ENCODE assay signal across 10 cellular contexts in the genomic region with DNA sequence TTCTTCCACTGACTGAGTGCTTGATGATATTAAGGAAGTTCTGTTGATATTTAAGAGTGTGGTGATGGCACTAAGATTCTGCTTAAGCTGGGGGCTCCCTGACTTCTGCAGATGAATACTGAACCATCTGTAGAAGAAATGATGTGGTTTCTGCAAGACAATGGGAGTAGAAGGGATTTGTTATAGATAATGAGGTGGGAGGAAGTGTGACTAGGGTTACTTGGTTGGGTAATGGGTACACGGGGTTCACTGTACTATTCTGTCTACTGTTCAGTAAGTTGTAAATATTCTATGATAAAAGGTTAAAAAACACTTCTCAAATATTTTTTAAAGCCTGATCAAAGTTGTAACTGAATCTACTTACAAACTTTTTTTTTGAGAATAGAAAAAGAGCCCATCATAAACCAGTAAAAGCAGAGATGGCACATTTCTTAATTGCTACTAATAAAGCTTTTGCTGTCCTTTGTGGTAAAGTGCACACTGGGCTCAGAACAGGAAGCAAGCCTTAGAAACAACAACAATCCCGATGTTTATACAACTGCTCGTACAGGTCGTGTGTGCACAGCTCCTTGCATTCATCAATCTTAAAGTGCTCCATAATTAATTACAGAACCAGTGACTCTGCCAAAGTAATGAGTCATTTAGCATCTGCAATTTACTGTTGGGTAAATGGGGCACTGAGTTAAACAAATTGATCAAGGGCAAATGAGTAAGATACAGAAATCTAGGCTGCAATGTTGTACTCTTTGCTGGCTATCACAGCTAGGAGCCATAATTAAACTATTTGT.
DNase-seq lines count a peak whose midpoint lies in the region; ATAC-seq and TF ChIP-seq lines count a peak whose summit lies in the region.
"Had no signal": no experiment of that assay in that cellular context is flagged by ENCODE, and none has a peak within 500 bp of the region (broad histone marks: within the 10 kb centered on the region; RNA-seq: fewer than 3 reads in every experiment).

No MANE protein-coding gene starts in this region.

- CTCF ChIA-PET in activated CD4-positive, alpha-beta memory T cell treated with anti-CD3 and anti-CD28 coated beads for 36 hours (lab: Charles Lee): no interaction called here

- TF ChIP-seq CTCF in foreskin fibroblast (IDR thresholded peaks at IDR 0.05; ENCODE audit: low read depth, low read length): no peak

- H3K9me3 Mint-ChIP-seq in activated CD4-positive, alpha-beta memory T cell treated with anti-CD3 and anti-CD28 coated beads for 36 hours: no peaks in the 10 kb centered on the region
- H3K9me3 Mint-ChIP-seq: H9 had no signal

- ATAC-seq in HG03439 (IDR thresholded peaks at IDR 0.05; ENCODE audit: unreplicated experiment) (no peak), GM21528 (IDR thresholded peaks at IDR 0.05; ENCODE audit: low FRiP score, unreplicated experiment) (no peak), GM21515 (IDR thresholded peaks at IDR 0.05; ENCODE audit: unreplicated experiment) (no peak)

- H3K27me3 Mint-ChIP-seq in activated CD4-positive, alpha-beta memory T cell treated with anti-CD3 and anti-CD28 coated beads for 36 hours: no peaks in the 10 kb centered on the region

- H3K4me1 Mint-ChIP-seq in activated CD4-positive, alpha-beta memory T cell treated with anti-CD3 and anti-CD28 coated beads for 36 hours (ENCODE audit: low read depth): no peaks in the 10 kb centered on the region

- DNase-seq in COLO668 (lab: John Stamatoyannopoulos, UW; ENCODE audit: unreplicated experiment) (peak; percentile 41), LHCN-M2 (ENCODE audit: low read depth) (peak; percentile 90), foreskin fibroblast (peak; percentile 88 to 91)
- no peak for DNase-seq in activated CD4-positive, alpha-beta memory T cell treated with anti-CD3 and anti-CD28 coated beads for 36 hours
- DNase-seq: DMS79 treated with DMSO at 0.1 percent for 48 hours, H9 had no signal

- POLR2A ChIA-PET in activated CD4-positive, alpha-beta memory T cell treated with anti-CD3 and anti-CD28 coated beads for 36 hours (lab: Charles Lee): no interaction called here

- H3K4me3 ChIP-seq in foreskin fibroblast (ENCODE audit: low read depth in 1 of 2, low read length in 2 of 2): no peak overlapping the region

- H3K36me3 Mint-ChIP-seq in activated CD4-positive, alpha-beta memory T cell treated with anti-CD3 and anti-CD28 coated beads for 36 hours: no peaks in the 10 kb centered on the region

- no peak overlapping the region for H3K27ac Mint-ChIP-seq in activated CD4-positive, alpha-beta memory T cell treated with anti-CD3 and anti-CD28 coated beads for 36 hours

- intact Hi-C loops in activated CD4-positive, alpha-beta memory T cell treated with anti-CD3 and anti-CD28 coated beads for 36 hours (cut with micrococcal nuclease): no loop called here

- no peak overlapping the region for H3K4me3 Mint-ChIP-seq in activated CD4-positive, alpha-beta memory T cell treated with anti-CD3 and anti-CD28 coated beads for 36 hours
- H3K4me3 Mint-ChIP-seq: H9 had no signal

- TF ChIP-seq POLR2A in Raji (IDR thresholded peaks at IDR 0.05; ENCODE audit: insufficient read depth, low read depth, low read length): peak; percentile 30; the same call in 1 of the 2 replicates
